ENCODE assay signal across 15 cellular contexts in genomic region chr13:100666124-100666523, GRCh38. TPM values are rescaled to one million over a fixed set of nuclear protein-coding genes. Genes with fewer than 3 reads are reported as not detected.
A peak's percentile ranks its signal among the peaks of the same experiment; 100 is the strongest.
DNase-seq lines count a peak whose midpoint lies in the region; ATAC-seq and TF ChIP-seq lines count a peak whose summit lies in the region.
"Had no signal": no experiment of that assay in that cellular context is flagged by ENCODE, and none has a peak within 500 bp of the region (broad histone marks: within the 10 kb centered on the region; RNA-seq: fewer than 3 reads in every experiment).

No MANE protein-coding gene starts in this region.

- peak overlapping the region; percentile 63 to 87 (median 86) for H3K27ac Mint-ChIP-seq in brain
- no peak overlapping the region for H3K27ac Mint-ChIP-seq in activated T-helper 17 cell treated with anti-CD3 and anti-CD28 coated beads, Interleukin-2, amount 50 U/mL, for 72 hours

- no peaks in the 10 kb centered on the region for H3K27me3 ChIP-seq in uterus
- H3K27me3 ChIP-seq: BLaER1, suprapubic skin had no signal

- H3K4me1 ChIP-seq in uterus: no peaks in the 10 kb centered on the region
- H3K4me1 ChIP-seq: BLaER1, suprapubic skin had no signal

- POLR2A ChIA-PET in HEK293T (lab: Yijun Ruan, JAX): no interaction called here

- no peaks in the 10 kb centered on the region for H3K27me3 Mint-ChIP-seq in brain
- H3K27me3 Mint-ChIP-seq in activated T-helper 17 cell treated with anti-CD3 and anti-CD28 coated beads, Interleukin-2, amount 50 U/mL, for 72 hours: no peaks in the 10 kb centered on the region

- intact Hi-C loops in uterus (cut with DNase I; ENCODE audit: low total_unique reads): no loop called here

- no peak overlapping the region for H3K4me3 ChIP-seq in uterus
- H3K4me3 ChIP-seq: BLaER1, suprapubic skin had no signal

- no peaks in the 10 kb centered on the region for H3K9me3 ChIP-seq in uterus
- H3K9me3 ChIP-seq: BLaER1, suprapubic skin had no signal

- DNase-seq in DMS79 treated with DMSO at 0.1 percent for 48 hours (lab: John Stamatoyannopoulos, UW) (peak; percentile 92), NCI-H2171 (lab: John Stamatoyannopoulos, UW) (peak; percentile 29), medulla oblongata (ENCODE audit: extremely low spot score) (peak; percentile 72), uterus (no peak), HEK293T (ENCODE audit: extremely low spot score) (no peak), NCI-H226 (no peak)
- DNase-seq: effector CD4-positive, alpha-beta T cell; mesenchymal stem cell; NCI-H187 treated with DMSO at 0.1 percent for 48 hours; SHP77 had no signal

- H3K4me3 Mint-ChIP-seq in brain: peak overlapping the region in 3 of 5 experiments; percentile 0 to 30 (median 3)
- no peak overlapping the region for H3K4me3 Mint-ChIP-seq in activated T-helper 17 cell treated with anti-CD3 and anti-CD28 coated beads, Interleukin-2, amount 50 U/mL, for 72 hours

- H3K36me3 Mint-ChIP-seq in brain: peaks cover 76% of the 10 kb centered on the region
- peaks cover 86% of the 10 kb centered on the region for H3K36me3 Mint-ChIP-seq in activated T-helper 17 cell treated with anti-CD3 and anti-CD28 coated beads, Interleukin-2, amount 50 U/mL, for 72 hours (ENCODE audit: low read depth)

- no peak for TF ChIP-seq POLR2A in uterus (IDR thresholded peaks at IDR 0.05)

- TF ChIP-seq CTCF in brain (conservative IDR thresholded peaks at IDR 0.05) (no peak), uterus (IDR thresholded peaks at IDR 0.05) (no peak)

- H3K4me1 Mint-ChIP-seq in brain: peaks cover 39% of the 10 kb centered on the region
- H3K4me1 Mint-ChIP-seq in activated T-helper 17 cell treated with anti-CD3 and anti-CD28 coated beads, Interleukin-2, amount 50 U/mL, for 72 hours: no peaks in the 10 kb centered on the region

- H3K9me3 Mint-ChIP-seq in brain: no peaks in the 10 kb centered on the region
- no peaks in the 10 kb centered on the region for H3K9me3 Mint-ChIP-seq in activated T-helper 17 cell treated with anti-CD3 and anti-CD28 coated beads, Interleukin-2, amount 50 U/mL, for 72 hours

- no peaks in the 10 kb centered on the region for H3K36me3 ChIP-seq in uterus

- ATAC-seq in activated T-helper 17 cell treated with anti-CD3 and anti-CD28 coated beads, Interleukin-2, amount 50 U/mL, for 72 hours (replicated peaks): no peak
- ATAC-seq: activated CD4-positive, CD25-positive, alpha-beta regulatory T cell treated with anti-CD3 and anti-CD28 coated beads, Interleukin-2, amount 50 U/mL, for 24 hours had no signal

- no peak overlapping the region for H3K27ac ChIP-seq in uterus
- H3K27ac ChIP-seq: BLaER1, suprapubic skin had no signal

- CTCF ChIA-PET in HEK293T (lab: Yijun Ruan, JAX): interaction anchor here (0.6 kb wide), 1 partner anchor 104 kb away, joined by 3 read pairs; no protein-coding TSS in a partner anchor

TF ChIP-seq in HEK293T, 16 proteins besides CTCF, POLR2A, EP300 and RAD21:
- TF ChIP-seq BHLHE40 (IDR thresholded peaks at IDR 0.05; ENCODE audit: borderline replicate concordance) (no peak), FOXA1 (IDR thresholded peaks at IDR 0.05) (no peak), FOXM1 (IDR thresholded peaks at IDR 0.05; ENCODE audit: borderline replicate concordance) (no peak)

RNA-seq across cellular contexts. Expression of gene TMTC4, which starts 8.5 kb away (rescaled TPM):
- 32.4 TPM for polyA plus RNA-seq in brain (ENCODE audit: insufficient read depth, low read depth, low replicate concordance)
- 10 to 100 TPM in 3 of 4 donors, 1 to 10 TPM in 1; 5.9 to 36.1 (median 14.5) TPM for total RNA-seq in uterus
- 10 to 100 TPM; 11.5 to 14.0 TPM for total RNA-seq in activated T-helper 17 cell treated with anti-CD3 and anti-CD28 coated beads, Interleukin-2, amount 50 U/mL, for 72 hours

Comparison
In these comparisons a context has a peak if more than half of its experiments do, and no peak if none do; other contexts are left out.
1. DNase-seq: peak in DMS79 treated with DMSO at 0.1 percent for 48 hours (single experiment), NCI-H2171 (single experiment) and medulla oblongata (single experiment); none in uterus (0 of 2), HEK293T (single experiment) and NCI-H226 (single experiment).